20 cellular contexts compared by ENCODE assay signal in the genomic region with DNA sequence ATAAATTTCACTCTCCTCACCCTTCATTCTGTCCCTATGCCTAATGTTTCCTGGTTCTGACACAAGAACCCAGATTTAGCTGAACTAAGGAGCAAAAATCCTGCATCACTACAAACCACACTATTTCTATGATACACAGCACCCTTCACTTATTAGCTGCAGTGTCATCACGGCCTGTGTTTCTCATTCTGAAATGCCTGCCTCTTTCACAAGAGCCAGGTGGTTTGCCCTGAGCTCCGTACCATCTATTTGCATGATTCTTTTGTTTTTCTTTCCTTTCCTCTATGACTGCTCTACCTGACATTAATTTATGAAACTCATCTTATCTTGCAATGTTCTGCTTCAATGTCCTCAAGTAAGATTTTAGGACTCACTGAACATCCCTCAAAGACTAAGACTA.
"Had no signal": no experiment of that assay in that cellular context is flagged by ENCODE, and none has a peak within 500 bp of the region (broad histone marks: within the 10 kb centered on the region; RNA-seq: fewer than 3 reads in every experiment).

No MANE protein-coding gene starts in this region.

- H3K4me1 ChIP-seq: colonic mucosa, foreskin keratinocyte, sigmoid colon, stomach, transverse colon had no signal

- H3K9me3 ChIP-seq: colonic mucosa, neutrophil, sigmoid colon, stomach, thoracic aorta, transverse colon had no signal

- H3K4me3 ChIP-seq: colonic mucosa, sigmoid colon, skin epidermis, stomach, thoracic aorta, transverse colon had no signal

- H3K27me3 ChIP-seq: colonic mucosa, foreskin keratinocyte, neutrophil, sigmoid colon, stomach, transverse colon had no signal

- ATAC-seq: foreskin keratinocyte, left colon had no signal

- H3K27ac ChIP-seq: colonic mucosa, foreskin keratinocyte, neutrophil, sigmoid colon, skin epidermis, stomach, thoracic aorta, transverse colon had no signal

- FAIRE-seq: endothelial cell of umbilical vein had no signal

- DNase-seq: colonic mucosa; dermis blood vessel endothelial cell; endodermal cell; erythroblast; foreskin keratinocyte; hippocampal formation; left colon; mesendoderm; naive B cell; nephron progenitor cell; posterior cingulate gyrus; sigmoid colon; stimulated activated CD4-positive, alpha-beta T cell treated with anti-CD3 and anti-CD28 coated beads, Interleukin-2, amount 100 ng/mL, for 24 hours; stimulated activated naive CD4-positive, alpha-beta T cell; stomach; transverse colon had no signal

- H3K36me3 ChIP-seq: colonic mucosa, neutrophil, sigmoid colon, stomach, thoracic aorta, transverse colon had no signal
